16 cellular contexts compared by ENCODE assay signal in the genomic region with DNA sequence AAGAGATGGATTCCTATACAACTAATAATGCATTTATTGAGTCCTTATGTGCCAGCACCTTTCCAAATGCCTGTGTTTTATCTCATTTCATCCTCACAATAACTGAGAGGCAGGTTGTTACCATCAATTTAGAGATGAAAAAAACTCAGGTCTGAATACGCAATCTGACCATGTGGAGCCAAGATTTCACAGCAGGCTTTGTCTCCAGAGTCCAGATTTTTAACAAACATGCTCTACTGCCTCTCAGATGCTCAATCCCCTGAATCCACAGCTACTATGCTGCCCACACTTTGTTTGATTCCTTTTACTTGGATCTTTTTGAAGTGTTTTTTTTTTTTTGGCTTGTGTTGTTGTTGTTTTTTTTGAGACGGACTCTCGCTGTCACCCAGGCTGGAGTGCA.
"Had no signal": no experiment of that assay in that cellular context is flagged by ENCODE, and none has a peak within 500 bp of the region (broad histone marks: within the 10 kb centered on the region; RNA-seq: fewer than 3 reads in every experiment).

No MANE protein-coding gene starts in this region.

- H3K9me3 Mint-ChIP-seq: activated CD4-positive, alpha-beta memory T cell treated with anti-CD3 and anti-CD28 coated beads for 36 hours; activated naive CD8-positive, alpha-beta T cell treated with anti-CD3 and anti-CD28 coated beads, Interleukin-2, amount 10 ng/mL, durations not matched to agents 7 days and 5 days; naive B cell; stimulated activated memory B cell treated with anti-CD40 and anti-IgM and Interleukin-4, amounts not matched to agents 10 μg/mL and 1 μg/mL and 100 μg/mL, for 72 hours had no signal

- DNase-seq: activated CD4-positive, alpha-beta memory T cell treated with anti-CD3 and anti-CD28 coated beads for 36 hours; activated CD4-positive, alpha-beta T cell treated with anti-CD3 and anti-CD28 coated beads for 1 hour; activated CD8-positive, alpha-beta memory T cell treated with anti-CD3 and anti-CD28 coated beads, Interleukin-2, amount 50 U/mL, for 4 hours; activated naive CD8-positive, alpha-beta T cell treated with anti-CD3 and anti-CD28 coated beads, Interleukin-2, amount 10 ng/mL, durations not matched to agents 7 days and 5 days; effector memory CD4-positive, alpha-beta T cell; kidney glomerular epithelial cell; lower lobe of right lung; naive B cell; nucleus accumbens; right lobe of liver; spleen; stimulated activated CD4-positive, alpha-beta T cell treated with anti-CD3 and anti-CD28 coated beads, Interleukin-1b, Interleukin-23, amount 100 ng/mL, for 48 hours; T-helper 9 cell; transverse colon had no signal

- H3K36me3 Mint-ChIP-seq: activated CD4-positive, alpha-beta memory T cell treated with anti-CD3 and anti-CD28 coated beads for 36 hours; naive B cell had no signal

- H3K4me3 Mint-ChIP-seq: activated CD4-positive, alpha-beta memory T cell treated with anti-CD3 and anti-CD28 coated beads for 36 hours; activated naive CD8-positive, alpha-beta T cell treated with anti-CD3 and anti-CD28 coated beads, Interleukin-2, amount 10 ng/mL, durations not matched to agents 7 days and 5 days; naive B cell; stimulated activated memory B cell treated with anti-CD40 and anti-IgM and Interleukin-4, amounts not matched to agents 10 μg/mL and 1 μg/mL and 100 μg/mL, for 72 hours had no signal

- H3K27me3 Mint-ChIP-seq: activated CD4-positive, alpha-beta memory T cell treated with anti-CD3 and anti-CD28 coated beads for 36 hours; activated naive CD8-positive, alpha-beta T cell treated with anti-CD3 and anti-CD28 coated beads, Interleukin-2, amount 10 ng/mL, durations not matched to agents 7 days and 5 days; naive B cell; stimulated activated memory B cell treated with anti-CD40 and anti-IgM and Interleukin-4, amounts not matched to agents 10 μg/mL and 1 μg/mL and 100 μg/mL, for 72 hours had no signal

- H3K27ac Mint-ChIP-seq: activated CD4-positive, alpha-beta memory T cell treated with anti-CD3 and anti-CD28 coated beads for 36 hours; activated naive CD8-positive, alpha-beta T cell treated with anti-CD3 and anti-CD28 coated beads, Interleukin-2, amount 10 ng/mL, durations not matched to agents 7 days and 5 days had no signal

- ATAC-seq: gastroesophageal sphincter; lower lobe of right lung; stimulated activated memory B cell treated with anti-CD40 and anti-IgM and Interleukin-4, amounts not matched to agents 10 μg/mL and 1 μg/mL and 100 μg/mL, for 72 hours had no signal
